In genomic region chr12:102885043-102885932, GRCh38 we compare ENCODE assay signal across 21 cellular contexts. TPM values are rescaled to one million over a fixed set of nuclear protein-coding genes. Genes with fewer than 3 reads are reported as not detected.
DNase-seq lines count a peak whose midpoint lies in the region; ATAC-seq and TF ChIP-seq lines count a peak whose summit lies in the region.
"Had no signal": no experiment of that assay in that cellular context is flagged by ENCODE, and none has a peak within 500 bp of the region (broad histone marks: within the 10 kb centered on the region; RNA-seq: fewer than 3 reads in every experiment).

No MANE protein-coding gene starts in this region.

- peak; percentile 40 for ATAC-seq in stimulated activated memory B cell treated with anti-CD40 and anti-IgM and Interleukin-4, amounts not matched to agents 10 μg/mL and 1 μg/mL and 100 μg/mL, for 72 hours
- ATAC-seq in HG02610 (IDR thresholded peaks at IDR 0.05; ENCODE audit: unreplicated experiment), result no peak
- ATAC-seq: CD8-positive, alpha-beta T cell; PC-3 had no signal

- no peak overlapping the region for H4K5ac ChIP-seq in H9 (ENCODE audit: insufficient read length, low read depth, low read length)

- H3K4me2 ChIP-seq in H9 (ENCODE audit: insufficient read depth, insufficient read length, low read length) (no peak overlapping the region), hepatocyte (peak overlapping the region; percentile 68)
- H3K4me2 ChIP-seq: BLaER1, SK-N-SH had no signal

- no peak overlapping the region for H3K18ac ChIP-seq in H9 (ENCODE audit: insufficient read length, low read depth, low read length)

- no peak overlapping the region for H3K4me3 Mint-ChIP-seq in H9
- H3K4me3 Mint-ChIP-seq in stimulated activated memory B cell treated with anti-CD40 and anti-IgM and Interleukin-4, amounts not matched to agents 10 μg/mL and 1 μg/mL and 100 μg/mL, for 72 hours, result no peak overlapping the region
- H3K4me3 Mint-ChIP-seq: CD8-positive, alpha-beta T cell; HFFc6 had no signal

- no peak overlapping the region for H3T11ph ChIP-seq in H9 (ENCODE audit: low read length)

- peak overlapping the region; percentile 60; the same call in 1 of the 2 replicates for H3K14ac ChIP-seq in H9 (ENCODE audit: insufficient read depth, low read length)

- H4K20me1 ChIP-seq in H9 (ENCODE audit: control insufficient read depth, insufficient read depth, insufficient read length) (no peaks in the 10 kb centered on the region), hepatocyte (ENCODE audit: insufficient read depth, poor library complexity, severe bottlenecking) (no peaks in the 10 kb centered on the region)
- H4K20me1 ChIP-seq: BLaER1 had no signal

- no peak overlapping the region for H3K23ac ChIP-seq in H9 (ENCODE audit: insufficient read length, low read depth, low read length)

- TF ChIP-seq CTCF in H9 (conservative IDR thresholded peaks at IDR 0.05) (no peak), hepatocyte (IDR thresholded peaks at IDR 0.05; ENCODE audit: poor library complexity) (no peak)

- H3K27ac ChIP-seq in H9 (ENCODE audit: insufficient read length, low read depth, low read length), result no peak overlapping the region
- H3K27ac ChIP-seq in hepatocyte, result peak overlapping the region; percentile 87
- H3K27ac ChIP-seq: BLaER1 had no signal

- no peaks in the 10 kb centered on the region for H3K23me2 ChIP-seq in H9 (ENCODE audit: insufficient read length, low read depth, low read length, poor library complexity, severe bottlenecking)

- no peak overlapping the region for H3K4ac ChIP-seq in H9 (ENCODE audit: low read depth, low read length)

- no peaks in the 10 kb centered on the region for H3K36me3 Mint-ChIP-seq in H9 (ENCODE audit: insufficient read depth in 1 of 3, low read depth in 3 of 3)
- no peaks in the 10 kb centered on the region for H3K36me3 Mint-ChIP-seq in stimulated activated memory B cell treated with anti-CD40 and anti-IgM and Interleukin-4, amounts not matched to agents 10 μg/mL and 1 μg/mL and 100 μg/mL, for 72 hours
- H3K36me3 Mint-ChIP-seq: CD8-positive, alpha-beta T cell had no signal

- no peak overlapping the region for H2BK5ac ChIP-seq in H9 (ENCODE audit: insufficient read length, low read length)

- no peak overlapping the region for H4K91ac ChIP-seq in H9 (ENCODE audit: insufficient read length, low read depth, low read length)

- no peaks in the 10 kb centered on the region for H3K36me3 ChIP-seq in hepatocyte (replicated peaks; ENCODE audit: insufficient read depth, low read depth)
- H3K36me3 ChIP-seq: BLaER1 had no signal

- H3K9me3 ChIP-seq in H9 (ENCODE audit: control insufficient read depth, low read depth, low read length) (no peaks in the 10 kb centered on the region), hepatocyte (ENCODE audit: low read depth) (no peaks in the 10 kb centered on the region)
- H3K9me3 ChIP-seq: BLaER1, SK-N-SH had no signal

- H3K4me1 Mint-ChIP-seq in H9, result peaks cover 15 to 19% of the 10 kb centered on the region in 2 experiments
- no peaks in the 10 kb centered on the region for H3K4me1 Mint-ChIP-seq in stimulated activated memory B cell treated with anti-CD40 and anti-IgM and Interleukin-4, amounts not matched to agents 10 μg/mL and 1 μg/mL and 100 μg/mL, for 72 hours

- H3K79me2 ChIP-seq in H9 (ENCODE audit: insufficient read depth, low read length), result no peaks in the 10 kb centered on the region
- H3K79me2 ChIP-seq in hepatocyte, result no peaks in the 10 kb centered on the region

- no peaks in the 10 kb centered on the region for H3K9me2 ChIP-seq in hepatocyte (replicated peaks; ENCODE audit: insufficient read depth)
- H3K9me2 ChIP-seq: SK-N-SH had no signal

- no peak overlapping the region for H2BK120ac ChIP-seq in H9 (ENCODE audit: low read depth, low read length, poor library complexity, severe bottlenecking)

- WGBS in H9 (ENCODE audit: extremely low coverage, insufficient read length, low lambda C conversion rate), result no CpG with 5 or more reads among the region's 20 CpGs
- 41% methylated on average over 20 of the region's 20 CpGs for WGBS in hepatocyte (ENCODE audit: low lambda C conversion rate, missing lambda C conversion rate)

- H2BK20ac ChIP-seq in H9 (ENCODE audit: low read depth, low read length, poor library complexity, severe bottlenecking), result no peak overlapping the region

- H3K4me1 ChIP-seq in H9 (ENCODE audit: insufficient read depth, low read length) (no peaks in the 10 kb centered on the region), hepatocyte (ENCODE audit: insufficient read depth) (no peaks in the 10 kb centered on the region)

- H3K27me3 Mint-ChIP-seq in H9 (ENCODE audit: low read depth), result no peaks in the 10 kb centered on the region; the same call in 1 of the 2 replicates
- peaks cover 20% of the 10 kb centered on the region for H3K27me3 Mint-ChIP-seq in stimulated activated memory B cell treated with anti-CD40 and anti-IgM and Interleukin-4, amounts not matched to agents 10 μg/mL and 1 μg/mL and 100 μg/mL, for 72 hours

- H2BK12ac ChIP-seq in H9 (ENCODE audit: insufficient read length, low read depth, low read length), result no peak overlapping the region

- H2AK5ac ChIP-seq in H9 (ENCODE audit: insufficient read length, low read length), result no peak overlapping the region

- H3K56ac ChIP-seq in H9 (ENCODE audit: insufficient read length, low read depth, low read length), result no peak overlapping the region

- no peak overlapping the region for H3K9ac ChIP-seq in H9 (ENCODE audit: extremely low read depth, insufficient read length, low read length)
- H3K9ac ChIP-seq: BLaER1, SK-N-SH had no signal

- H3K79me1 ChIP-seq in H9 (ENCODE audit: insufficient read depth, low read depth, low read length, poor library complexity, severe bottlenecking), result no peaks in the 10 kb centered on the region

- no peak for DNase-seq in H9
- DNase-seq in hepatocyte (ENCODE audit: low spot score), result peak; percentile 64
- DNase-seq in mucosa of gallbladder (ENCODE audit: low spot score), result peak; percentile 60
- no peak for DNase-seq in HT-29 (ENCODE audit: low spot score)
- no peak for DNase-seq in activated CD4-positive, CD25-positive, alpha-beta regulatory T cell (lab: John Stamatoyannopoulos, UW)
- DNase-seq: CD8-positive, alpha-beta T cell; HFFc6; KBM-7; MV-4-11; NCI-H1694 treated with DMSO at 0.1 percent for 48 hours; NCI-H2227 treated with DMSO at 0.1 percent for 48 hours; NCI-H510A treated with DMSO at 0.1 percent for 48 hours; NCI-H774; PC-3; RPMI8226; SHP77 treated with DMSO at 0.1 percent for 48 hours; SK-N-SH had no signal

- no peak overlapping the region for H4K8ac ChIP-seq in H9 (replicated peaks; ENCODE audit: insufficient read length, low read depth, low read length)

- no peak overlapping the region for H3K4me3 ChIP-seq in hepatocyte
- H3K4me3 ChIP-seq: BLaER1 had no signal

- H3K27ac Mint-ChIP-seq in H9, result no peak overlapping the region
- no peak overlapping the region for H3K27ac Mint-ChIP-seq in stimulated activated memory B cell treated with anti-CD40 and anti-IgM and Interleukin-4, amounts not matched to agents 10 μg/mL and 1 μg/mL and 100 μg/mL, for 72 hours
- H3K27ac Mint-ChIP-seq: CD8-positive, alpha-beta T cell; HFFc6 had no signal

- H2AFZ ChIP-seq in H9 (ENCODE audit: low read length), result no peak overlapping the region
- peak overlapping the region; percentile 27 for H2AFZ ChIP-seq in hepatocyte

- H2BK15ac ChIP-seq in H9 (ENCODE audit: low read depth, low read length), result no peak overlapping the region

- no peaks in the 10 kb centered on the region; a peak in 1 of 5 replicates for H3K9me3 Mint-ChIP-seq in H9
- H3K9me3 Mint-ChIP-seq in stimulated activated memory B cell treated with anti-CD40 and anti-IgM and Interleukin-4, amounts not matched to agents 10 μg/mL and 1 μg/mL and 100 μg/mL, for 72 hours, result no peaks in the 10 kb centered on the region
- H3K9me3 Mint-ChIP-seq: CD8-positive, alpha-beta T cell had no signal

- H3K27me3 ChIP-seq in H9 (ENCODE audit: insufficient read depth, low read length) (no peaks in the 10 kb centered on the region), hepatocyte (no peaks in the 10 kb centered on the region)
- H3K27me3 ChIP-seq: BLaER1 had no signal

RNA-seq across cellular contexts. Expression of gene PAH, which starts 31.8 kb away (rescaled TPM):
- 6.1 and 8.0 TPM in 2 replicates for total RNA-seq in H9 (2021)
- 203 and 206 TPM in 2 replicates for total RNA-seq in hepatocyte
- polyA plus RNA-seq in hepatocyte, result 58.2 and 76.1 TPM in 2 replicates
- 958 TPM for total RNA-seq in mucosa of gallbladder
- 0.26 TPM in 1 of 2 replicates, not detected in the other for total RNA-seq in HT-29 (2014; rRNA removed; shearing (Covaris generic))
- total RNA-seq: A673; CD8-positive, alpha-beta T cell; HFFc6; PC-3 had no signal
- polyA plus RNA-seq: SK-N-SH had no signal

Comparison
In these comparisons a context has a peak if more than half of its experiments do, and no peak if none do; other contexts are left out.
1. DNase-seq: peak in hepatocyte (single experiment) and mucosa of gallbladder (single experiment); none in H9 (single experiment), HT-29 (single experiment) and activated CD4-positive, CD25-positive, alpha-beta regulatory T cell (0 of 4).
2. RNA of gene PAH, which starts 31.8 kb away (total RNA-seq): 958 TPM in mucosa of gallbladder (single experiment) and 203 to 206 TPM in hepatocyte; 6.1 to 8.0 TPM in H9 and 0.26 TPM in HT-29; every median in the first group is over 10 times any median in the second.